ENCODE assay signal across 16 cellular contexts in genomic region chr3:16279417-16279816, GRCh38.
"Had no signal": no experiment of that assay in that cellular context is flagged by ENCODE, and none has a peak within 500 bp of the region (broad histone marks: within the 10 kb centered on the region; RNA-seq: fewer than 3 reads in every experiment).

No MANE protein-coding gene starts in this region.

- H3K9me3 Mint-ChIP-seq: dendritic cell treated with granulocyte-macrophage colony-stimulating factor and Interleukin-4, amounts not matched to agents 40 ng/mL and 50 ng/mL, for 4 days; immature natural killer cell; naive B cell; nephron had no signal

- H3K4me3 Mint-ChIP-seq: dendritic cell treated with granulocyte-macrophage colony-stimulating factor and Interleukin-4, amounts not matched to agents 40 ng/mL and 50 ng/mL, for 4 days; immature natural killer cell; naive B cell; nephron had no signal

- H3K4me1 Mint-ChIP-seq: naive B cell had no signal

- H3K27me3 Mint-ChIP-seq: dendritic cell treated with granulocyte-macrophage colony-stimulating factor and Interleukin-4, amounts not matched to agents 40 ng/mL and 50 ng/mL, for 4 days; naive B cell had no signal

- FAIRE-seq: colon, frontal cortex, keratinocyte, urothelium cell line had no signal

- DNase-seq: cerebellar nuclear complex; glutamatergic neuron; immature natural killer cell; mesendoderm; naive B cell; occipital lobe; stimulated activated CD4-positive, alpha-beta T cell treated with anti-CD3 and anti-CD28 coated beads, Interleukin-2, amount 100 ng/mL, for 48 hours; stimulated activated naive CD4-positive, alpha-beta T cell treated with Interleukin-2 at 50 U/mL for 16 hours; trophoblast cell had no signal

- H3K4me3 ChIP-seq: smooth muscle cell had no signal

- H3K27ac Mint-ChIP-seq: dendritic cell treated with granulocyte-macrophage colony-stimulating factor and Interleukin-4, amounts not matched to agents 40 ng/mL and 50 ng/mL, for 4 days; immature natural killer cell; naive B cell; nephron had no signal
